In genomic region chr7:156949541-156950380, GRCh38 we compare ENCODE assay signal across 8 cellular contexts. TPM values are rescaled to one million over a fixed set of nuclear protein-coding genes. Genes with fewer than 3 reads are reported as not detected.
DNase-seq lines count a peak whose midpoint lies in the region; ATAC-seq and TF ChIP-seq lines count a peak whose summit lies in the region.

TSS of gene NOM1 (plus strand) at chr7:156949712. CDS start at chr7:156949738, 26 bp downstream.

- peaks cover 32% of the 10 kb centered on the region for H3K4me1 Mint-ChIP-seq in CD8-positive, alpha-beta T cell (ENCODE audit: low read depth)
- H3K4me1 Mint-ChIP-seq in activated CD4-positive, alpha-beta memory T cell treated with anti-CD3 and anti-CD28 coated beads, Interleukin-2, amount 10 ng/mL, durations not matched to agents 7 days and 5 days = peaks cover 38% of the 10 kb centered on the region
- peaks cover 16% of the 10 kb centered on the region for H3K4me1 Mint-ChIP-seq in memory B cell

- peak; percentile 94 for ATAC-seq in CD8-positive, alpha-beta T cell
- peak; percentile 90 for ATAC-seq in GM19351 (IDR thresholded peaks at IDR 0.05; ENCODE audit: unreplicated experiment)
- peak; percentile 77 for ATAC-seq in HG03469 (IDR thresholded peaks at IDR 0.05; ENCODE audit: unreplicated experiment)
- ATAC-seq in memory B cell (ENCODE audit: low read depth) = peak; percentile 96

- intact Hi-C loops in CD8-positive, alpha-beta T cell (cut with DNase I, micrococcal nuclease) = loop anchor here (1.0 to 5.0 kb wide), 8 partner anchors 26 to 438 kb away; partner anchors contain the start of genes LMBR1 (in 2 of the 2) and UBE3C (in 2 of the 2)

- TF ChIP-seq CTCF in CD8-positive, alpha-beta T cell (IDR thresholded peaks at IDR 0.05) = peak; percentile 67

- H3K4me3 Mint-ChIP-seq in CD8-positive, alpha-beta T cell = peak within 1 kb of the TSS; percentile 97
- H3K4me3 Mint-ChIP-seq in activated CD4-positive, alpha-beta memory T cell treated with anti-CD3 and anti-CD28 coated beads, Interleukin-2, amount 10 ng/mL, durations not matched to agents 7 days and 5 days = peak within 1 kb of the TSS; percentile 100
- peak within 1 kb of the TSS; percentile 92 for H3K4me3 Mint-ChIP-seq in memory B cell

- CTCF ChIA-PET in CD8-positive, alpha-beta T cell (lab: Charles Lee) = interaction anchor here (0.7 to 2.7 kb wide), 12 partner anchors 8 to 56 kb away, joined by 3 to 10 read pairs (median 4); partner anchors contain the start of gene LMBR1
- CTCF ChIA-PET in activated CD4-positive, alpha-beta memory T cell treated with anti-CD3 and anti-CD28 coated beads, Interleukin-2, amount 10 ng/mL, durations not matched to agents 7 days and 5 days (lab: Charles Lee) = interaction anchor here (0.6 to 3.0 kb wide), 22 partner anchors 8 to 353 kb away, joined by 3 to 25 read pairs (median 3); partner anchors contain the start of gene LMBR1

- peaks cover 33% of the 10 kb centered on the region for H3K36me3 Mint-ChIP-seq in CD8-positive, alpha-beta T cell
- peaks cover 22% of the 10 kb centered on the region for H3K36me3 Mint-ChIP-seq in activated CD4-positive, alpha-beta memory T cell treated with anti-CD3 and anti-CD28 coated beads, Interleukin-2, amount 10 ng/mL, durations not matched to agents 7 days and 5 days (ENCODE audit: low read depth)
- peaks cover 8% of the 10 kb centered on the region for H3K36me3 Mint-ChIP-seq in memory B cell

- peak within 1 kb of the TSS; percentile 77 for H3K27ac ChIP-seq in CD8-positive, alpha-beta T cell (ENCODE audit: low read depth, low read length)

- no peaks in the 10 kb centered on the region for H3K9me3 Mint-ChIP-seq in CD8-positive, alpha-beta T cell
- H3K9me3 Mint-ChIP-seq in activated CD4-positive, alpha-beta memory T cell treated with anti-CD3 and anti-CD28 coated beads, Interleukin-2, amount 10 ng/mL, durations not matched to agents 7 days and 5 days = no peaks in the 10 kb centered on the region
- H3K9me3 Mint-ChIP-seq in memory B cell = no peaks in the 10 kb centered on the region

- H3K9me3 ChIP-seq in CD8-positive, alpha-beta T cell (ENCODE audit: low read length) = no peaks in the 10 kb centered on the region

- H3K4me3 ChIP-seq in CD8-positive, alpha-beta T cell (ENCODE audit: low read depth, low read length) = peak within 1 kb of the TSS; percentile 97

- peaks cover 9% of the 10 kb centered on the region for H3K27me3 Mint-ChIP-seq in CD8-positive, alpha-beta T cell (ENCODE audit: low read depth)
- peaks cover 21% of the 10 kb centered on the region for H3K27me3 Mint-ChIP-seq in activated CD4-positive, alpha-beta memory T cell treated with anti-CD3 and anti-CD28 coated beads, Interleukin-2, amount 10 ng/mL, durations not matched to agents 7 days and 5 days
- H3K27me3 Mint-ChIP-seq in memory B cell = no peaks in the 10 kb centered on the region

- H3K36me3 ChIP-seq in CD8-positive, alpha-beta T cell (ENCODE audit: insufficient read depth, low read length) = peaks cover 23% of the 10 kb centered on the region

- POLR2A ChIA-PET in CD8-positive, alpha-beta T cell (lab: Charles Lee) = interaction anchor here (1.2 to 1.6 kb wide), 5 partner anchors 15 to 56 kb away, joined by 3 to 9 read pairs (median 4); partner anchors contain the start of gene LMBR1
- POLR2A ChIA-PET in activated CD4-positive, alpha-beta memory T cell treated with anti-CD3 and anti-CD28 coated beads, Interleukin-2, amount 10 ng/mL, durations not matched to agents 7 days and 5 days (lab: Charles Lee) = interaction anchor here (0.6 to 3.5 kb wide), 18 partner anchors 8 to 1653 kb away, joined by 3 to 28 read pairs (median 4); partner anchors contain the start of genes DNAJB6, LMBR1 and RBM33

- H3K27me3 ChIP-seq in CD8-positive, alpha-beta T cell (ENCODE audit: insufficient read depth, low read length) = no peaks in the 10 kb centered on the region

- peak; percentile 85 to 96 (median 91) for DNase-seq in CD8-positive, alpha-beta T cell
- DNase-seq in NCI-H774 (lab: John Stamatoyannopoulos, UW) (peak; percentile 86), memory B cell (ENCODE audit: low spot score in 2 of 2) (peak; percentile 94)
- peak; percentile 92 for DNase-seq in activated CD4-positive, alpha-beta memory T cell treated with anti-CD3 and anti-CD28 coated beads, Interleukin-2, amount 10 ng/mL, durations not matched to agents 7 days and 5 days
- DNase-seq in effector CD4-positive, alpha-beta T cell = peak; percentile 89
- DNase-seq in stimulated activated CD8-positive, alpha-beta memory T cell treated with anti-CD3 and anti-CD28 coated beads, Interleukin-12 subunit alpha, Interleukin-12 subunit beta, amount 100 ng/mL, for 1 hour (ENCODE audit: low read depth) = peak; percentile 86

- peaks cover 25% of the 10 kb centered on the region for H3K4me1 ChIP-seq in CD8-positive, alpha-beta T cell (ENCODE audit: insufficient read depth, low read length)

- peak within 1 kb of the TSS; percentile 79 for H3K27ac Mint-ChIP-seq in CD8-positive, alpha-beta T cell
- H3K27ac Mint-ChIP-seq in activated CD4-positive, alpha-beta memory T cell treated with anti-CD3 and anti-CD28 coated beads, Interleukin-2, amount 10 ng/mL, durations not matched to agents 7 days and 5 days = peak within 1 kb of the TSS; percentile 85
- H3K27ac Mint-ChIP-seq in memory B cell = peak within 1 kb of the TSS; percentile 87

RNA-seq across cellular contexts. Expression of gene NOM1, which starts in this region (rescaled TPM):
- 10 to 100 TPM; 35.2 to 50.9 TPM for total RNA-seq in CD8-positive, alpha-beta T cell
- 10 to 100 TPM; 22.1 to 22.8 TPM for total RNA-seq in activated CD4-positive, alpha-beta memory T cell treated with anti-CD3 and anti-CD28 coated beads, Interleukin-2, amount 10 ng/mL, durations not matched to agents 7 days and 5 days

Comparison
In these comparisons a context has a peak if more than half of its experiments do, and no peak if none do; other contexts are left out.
1. Peak in every context shown above with its lines: DNase-seq, ATAC-seq, H3K4me3 ChIP-seq and H3K27ac ChIP-seq.